ENCODE assay signal across 10 cellular contexts in genomic region chr9:137296214-137297059, GRCh38. TPM values are rescaled to one million over a fixed set of nuclear protein-coding genes. Genes with fewer than 3 reads are reported as not detected.
DNase-seq lines count a peak whose midpoint lies in the region; ATAC-seq and TF ChIP-seq lines count a peak whose summit lies in the region.
"Had no signal": no experiment of that assay in that cellular context is flagged by ENCODE, and none has a peak within 500 bp of the region (broad histone marks: within the 10 kb centered on the region; RNA-seq: fewer than 3 reads in every experiment).

No MANE protein-coding gene starts in this region.

- H3K4me1 ChIP-seq in SK-N-SH (ENCODE audit: control insufficient read depth in 1 of 2, insufficient read depth in 2 of 2, low read depth in 1 of 2, low read length in 1 of 2) (peaks cover 0 to 24% of the 10 kb centered on the region in 2 experiments; a peak in 2 of 4 replicates), fibroblast of lung (ENCODE audit: control insufficient read depth, extremely low read depth, insufficient read depth, low read length) (peaks cover 10% of the 10 kb centered on the region), GM23248 (ENCODE audit: insufficient read depth) (no peaks in the 10 kb centered on the region)

- DNase-seq in SK-N-SH, result peak; percentile 66
- peak; percentile 38 to 43 for DNase-seq in fibroblast of lung (ENCODE audit: low read depth in 2 of 2)
- peak in 1 of 10 donors; percentile 4 for DNase-seq in naive thymus-derived CD8-positive, alpha-beta T cell
- no peak for DNase-seq in GM23248
- no peak for DNase-seq in NCI-H446 treated with DMSO at 0.1 percent for 48 hours (lab: John Stamatoyannopoulos, UW)
- DNase-seq: GDM1 had no signal

- no peaks in the 10 kb centered on the region for H3K9me2 ChIP-seq in SK-N-SH
- H3K9me2 ChIP-seq in GM23248 (ENCODE audit: insufficient read depth), result no peaks in the 10 kb centered on the region

- TF ChIP-seq RAD21 in SK-N-SH (IDR thresholded peaks at IDR 0.05; ENCODE audit: low read length), result no peak

- 71% methylated on average over 44 of the region's 51 CpGs for WGBS in SK-N-SH (ENCODE audit: low lambda C conversion rate)
- 23 to 27% methylated on average over 30 to 47 of the region's 51 CpGs for WGBS in GM23248 (ENCODE audit: low coverage in 1 of 2, low lambda C conversion rate in 2 of 2, missing lambda C conversion rate in 2 of 2), 2 experiments

- peaks cover 4% of the 10 kb centered on the region for H3F3A ChIP-seq in SK-N-SH (replicated peaks; ENCODE audit: insufficient read depth)
- no peaks in the 10 kb centered on the region for H3F3A ChIP-seq in GM23248 (ENCODE audit: insufficient read depth)

- peaks cover 4 to 21% (median 17%) of the 10 kb centered on the region in 4 donors for H3K4me1 Mint-ChIP-seq in naive thymus-derived CD8-positive, alpha-beta T cell

- in situ Hi-C loops in GM23248 (cut with MboI), result loop anchor here (10.0 kb wide), 1 partner anchor 108 kb away; no protein-coding TSS in a partner anchor

- H3K27me3 ChIP-seq in SK-N-SH (ENCODE audit: insufficient read depth) (no peaks in the 10 kb centered on the region), fibroblast of lung (ENCODE audit: control insufficient read depth, insufficient read depth, low read length) (peaks cover 28% of the 10 kb centered on the region), GM23248 (replicated peaks; ENCODE audit: insufficient read depth) (peaks cover 41% of the 10 kb centered on the region)

- peaks cover 9 to 56% (median 27%) of the 10 kb centered on the region in 5 donors for H3K27me3 Mint-ChIP-seq in naive thymus-derived CD8-positive, alpha-beta T cell

- H2AFZ ChIP-seq in SK-N-SH (ENCODE audit: low read depth), result no peak overlapping the region
- H2AFZ ChIP-seq in fibroblast of lung (ENCODE audit: low read length), result no peak overlapping the region
- no peak overlapping the region for H2AFZ ChIP-seq in GM23248

- no peak for ATAC-seq in naive thymus-derived CD8-positive, alpha-beta T cell
- ATAC-seq in GM21717 (IDR thresholded peaks at IDR 0.05; ENCODE audit: unreplicated experiment) (no peak), GM18907 (IDR thresholded peaks at IDR 0.05; ENCODE audit: unreplicated experiment) (no peak)

- H3K9me3 ChIP-seq in SK-N-SH (no peaks in the 10 kb centered on the region), fibroblast of lung (ENCODE audit: control insufficient read depth, insufficient read depth, low read depth, low read length) (no peaks in the 10 kb centered on the region), GM23248 (ENCODE audit: low read depth) (no peaks in the 10 kb centered on the region)

- no peak for TF ChIP-seq EP300 in SK-N-SH (IDR thresholded peaks at IDR 0.05; ENCODE audit: borderline replicate concordance in 1 of 2, low read depth in 1 of 2, low read length in 1 of 2)

- H3K4me3 Mint-ChIP-seq in naive thymus-derived CD8-positive, alpha-beta T cell, result peak overlapping the region; percentile 54 to 82 (median 73)

- H3K9ac ChIP-seq in SK-N-SH (no peak overlapping the region), fibroblast of lung (ENCODE audit: insufficient read depth, low read length) (no peak overlapping the region), GM23248 (no peak overlapping the region)

- H3K36me3 ChIP-seq in SK-N-SH (replicated peaks in 1 of 2; ENCODE audit: control insufficient read depth in 1 of 2, insufficient read depth in 2 of 2, low read length in 1 of 2) (no peaks in the 10 kb centered on the region), fibroblast of lung (ENCODE audit: control insufficient read depth, insufficient read depth, low read length) (no peaks in the 10 kb centered on the region), GM23248 (ENCODE audit: low read depth) (no peaks in the 10 kb centered on the region)

- CTCF ChIA-PET in SK-N-SH (lab: Yijun Ruan, JAX), result interaction anchor here (0.8 to 2.1 kb wide), 7 partner anchors 10 to 324 kb away, joined by 3 to 14 read pairs (median 5); partner anchors contain the start of genes EXD3, RNF224 and TOR4A

- POLR2A ChIA-PET in SK-N-SH (lab: Yijun Ruan, JAX), result interaction anchor here (1.2 kb wide), 1 partner anchor 56 kb away, joined by 4 read pairs; the partner anchor contains the start of gene TUBB4B
- POLR2A ChIA-PET in naive thymus-derived CD8-positive, alpha-beta T cell (lab: Charles Lee), result interaction anchor here (1.1 kb wide), 1 partner anchor 54 kb away, joined by 3 read pairs; no protein-coding TSS in a partner anchor

- H3K4me3 ChIP-seq in SK-N-SH (ENCODE audit: low read depth in 2 of 2, low read length in 1 of 2) (peak overlapping the region in 1 of 2 experiments; percentile 27; a peak in 1 of 4 replicates), fibroblast of lung (replicated peaks in 1 of 4; ENCODE audit: control extremely low read depth in 1 of 4, insufficient read depth in 1 of 4, low read depth in 3 of 4, low read length in 4 of 4) (no peak overlapping the region), GM23248 (no peak overlapping the region)

- TF ChIP-seq CTCF in C4-2B (conservative IDR thresholded peaks at IDR 0.05) (no peak), SK-N-SH (IDR thresholded peaks at IDR 0.05) (no peak), fibroblast of lung (conservative IDR thresholded peaks at IDR 0.05 in 1 of 2, IDR thresholded peaks at IDR 0.05 in 1 of 2; ENCODE audit: low read depth in 1 of 2, low read length in 2 of 2) (no peak)

- H3K9me3 Mint-ChIP-seq in naive thymus-derived CD8-positive, alpha-beta T cell, result peaks cover 0 to 4% (median 0%) of the 10 kb centered on the region in 9 donors

- H3K79me2 ChIP-seq in SK-N-SH (ENCODE audit: insufficient read depth) (no peaks in the 10 kb centered on the region), fibroblast of lung (ENCODE audit: control insufficient read depth, insufficient read depth, low read length) (no peaks in the 10 kb centered on the region), GM23248 (ENCODE audit: insufficient read depth) (no peaks in the 10 kb centered on the region)

- H3K36me3 Mint-ChIP-seq in naive thymus-derived CD8-positive, alpha-beta T cell, result peaks cover 0 to 2% (median 0%) of the 10 kb centered on the region in 3 donors

- no peak overlapping the region for H3K4me2 ChIP-seq in SK-N-SH
- no peak overlapping the region for H3K4me2 ChIP-seq in fibroblast of lung (ENCODE audit: extremely low read depth, insufficient read depth, low read length)
- H3K4me2 ChIP-seq in GM23248 (ENCODE audit: unreplicated experiment), result no peak overlapping the region

- H3K27ac ChIP-seq in C4-2B (peak overlapping the region; percentile 36), SK-N-SH (ENCODE audit: low read depth in 2 of 2, low read length in 1 of 2) (peak overlapping the region in 1 of 2 experiments; percentile 70; a peak in 2 of 4 replicates), fibroblast of lung (ENCODE audit: insufficient read depth, low read length) (no peak overlapping the region), GM23248 (no peak overlapping the region)

- H4K20me1 ChIP-seq in SK-N-SH (ENCODE audit: insufficient read depth) (no peaks in the 10 kb centered on the region), fibroblast of lung (ENCODE audit: control insufficient read depth, extremely low read depth, insufficient read depth, low read length) (no peaks in the 10 kb centered on the region), GM23248 (ENCODE audit: insufficient read depth) (no peaks in the 10 kb centered on the region)

- H3K27ac Mint-ChIP-seq in naive thymus-derived CD8-positive, alpha-beta T cell, result peak overlapping the region in 2 of 10 donors; percentile 31 to 55

RNA-seq across cellular contexts. Expression of gene NRARP, which starts 5.6 kb away (rescaled TPM):
- polyA plus RNA-seq in SK-N-SH (2012; rRNA removed) (3.9 and 4.2 TPM in 2 replicates), fibroblast of lung (0.07 TPM in 2 replicates), GM23248 (2016; fragmentation: Nextera tagmentation; extraction: Ambion mirVana) (not detected in 2 replicates)
- 2.9 and 3.4 TPM in 2 replicates for polyA plus RNA-seq in SK-N-SH (2012; cell fraction: cytosol; rRNA removed)
- 5.1 and 6.5 TPM in 2 replicates for polyA plus RNA-seq in SK-N-SH (2012; cell fraction: nucleus; rRNA removed)
- total RNA-seq in fibroblast of lung, result under 0.01 TPM in 1 of 2 replicates, not detected in the other
- polyA plus RNA-seq in fibroblast of lung (2012), result 0.07 and 0.10 TPM in 2 replicates
- polyA minus RNA-seq in fibroblast of lung (ENCODE audit: low replicate concordance), result not detected in 2 replicates
- 1 to 10 TPM; 2.4 to 2.5 TPM for total RNA-seq in naive thymus-derived CD8-positive, alpha-beta T cell
- polyA plus RNA-seq in naive thymus-derived CD8-positive, alpha-beta T cell, result not detected
- total RNA-seq in GM23248 (2014; rRNA removed; shearing (Covaris generic)), result 0.32 TPM in 1 of 2 replicates, not detected in the other

RNA-seq across cellular contexts. Expression of gene TOR4A, which starts 18.9 kb away (rescaled TPM):
- 0.81 and 0.99 TPM in 2 replicates for polyA plus RNA-seq in SK-N-SH (2012; rRNA removed)
- 0.36 and 0.62 TPM in 2 replicates for polyA plus RNA-seq in SK-N-SH (2012; cell fraction: cytosol; rRNA removed)
- polyA plus RNA-seq in SK-N-SH (2012; cell fraction: nucleus; rRNA removed), result 2.2 and 3.4 TPM in 2 replicates
- 12.6 and 22.1 TPM in 2 replicates for total RNA-seq in fibroblast of lung
- 3.3 and 11.3 TPM in 2 replicates for polyA plus RNA-seq in fibroblast of lung
- 5.7 and 24.5 TPM in 2 replicates for polyA plus RNA-seq in fibroblast of lung (2012)
- polyA minus RNA-seq in fibroblast of lung (ENCODE audit: low replicate concordance), result 8.6 and 25.1 TPM in 2 replicates
- total RNA-seq in naive thymus-derived CD8-positive, alpha-beta T cell, result 1 to 10 TPM in 1 of 2 experiments, under 1 TPM in 1; 0.91 to 1.4 TPM
- polyA plus RNA-seq in naive thymus-derived CD8-positive, alpha-beta T cell, result under 1 TPM in 2 of 3 donors, not detected in 1; 0.12 to 0.15 TPM
- total RNA-seq in GM23248 (2014; rRNA removed; shearing (Covaris generic)), result 25.8 and 29.6 TPM in 2 replicates
- polyA plus RNA-seq in GM23248 (2016; fragmentation: Nextera tagmentation; extraction: Ambion mirVana), result 4.1 and 5.0 TPM in 2 replicates

RNA-seq across cellular contexts. Expression of gene NELFB, which starts 41.3 kb away (rescaled TPM):
- polyA plus RNA-seq in SK-N-SH (2012; rRNA removed) (52.6 and 62.7 TPM in 2 replicates), fibroblast of lung (23.5 and 32.7 TPM in 2 replicates), GM23248 (2016; fragmentation: Nextera tagmentation; extraction: Ambion mirVana) (34.4 and 38.5 TPM in 2 replicates)
- polyA plus RNA-seq in SK-N-SH (2012; cell fraction: cytosol; rRNA removed), result 25.6 and 50.6 TPM in 2 replicates
- polyA plus RNA-seq in SK-N-SH (2012; cell fraction: nucleus; rRNA removed), result 57.4 and 62.4 TPM in 2 replicates
- total RNA-seq in fibroblast of lung, result 40.6 and 50.0 TPM in 2 replicates
- 37.9 and 59.3 TPM in 2 replicates for polyA plus RNA-seq in fibroblast of lung (2012)
- 19.7 and 34.2 TPM in 2 replicates for polyA minus RNA-seq in fibroblast of lung (ENCODE audit: low replicate concordance)
- 10 to 100 TPM; 42.4 to 45.9 TPM for total RNA-seq in naive thymus-derived CD8-positive, alpha-beta T cell
- polyA plus RNA-seq in naive thymus-derived CD8-positive, alpha-beta T cell, result 10 to 100 TPM; 20.4 to 29.7 (median 25.0) TPM
- total RNA-seq in GM23248 (2014; rRNA removed; shearing (Covaris generic)), result 65.0 and 69.6 TPM in 2 replicates

RNA-seq across cellular contexts. Expression of gene STPG3, which starts 45.4 kb away (rescaled TPM):
- polyA plus RNA-seq in SK-N-SH (2012; rRNA removed) (not detected in 2 replicates), fibroblast of lung (not detected in 2 replicates), GM23248 (2016; fragmentation: Nextera tagmentation; extraction: Ambion mirVana) (not detected in 2 replicates)
- polyA plus RNA-seq in SK-N-SH (2012; cell fraction: cytosol; rRNA removed), result not detected in 2 replicates
- polyA plus RNA-seq in SK-N-SH (2012; cell fraction: nucleus; rRNA removed), result not detected in 2 replicates
- total RNA-seq in fibroblast of lung, result not detected in 2 replicates
- polyA plus RNA-seq in fibroblast of lung (2012), result not detected in 2 replicates
- not detected in 2 replicates for polyA minus RNA-seq in fibroblast of lung (ENCODE audit: low replicate concordance)
- total RNA-seq in naive thymus-derived CD8-positive, alpha-beta T cell, result not detected
- not detected for polyA plus RNA-seq in naive thymus-derived CD8-positive, alpha-beta T cell
- total RNA-seq in GM23248 (2014; rRNA removed; shearing (Covaris generic)), result not detected in 2 replicates
- total RNA-seq: T-helper 2 cell treated with Interferon-gamma antibody and Interleukin-4, amounts not matched to agents 100 ng/mL and 5 ng/mL, for 36 hours had no signal

RNA-seq across cellular contexts. Expression of gene TUBB4B, which starts 55.4 kb away (rescaled TPM):
- polyA plus RNA-seq in SK-N-SH (2012; rRNA removed) (415 and 508 TPM in 2 replicates), fibroblast of lung (332 and 663 TPM in 2 replicates), GM23248 (2016; fragmentation: Nextera tagmentation; extraction: Ambion mirVana) (373 and 391 TPM in 2 replicates)
- polyA plus RNA-seq in SK-N-SH (2012; cell fraction: cytosol; rRNA removed), result 249 and 391 TPM in 2 replicates
- 385 and 387 TPM in 2 replicates for polyA plus RNA-seq in SK-N-SH (2012; cell fraction: nucleus; rRNA removed)
- total RNA-seq in fibroblast of lung, result 106 and 111 TPM in 2 replicates
- 417 and 877 TPM in 2 replicates for polyA plus RNA-seq in fibroblast of lung (2012)
- 443 and 880 TPM in 2 replicates for polyA minus RNA-seq in fibroblast of lung (ENCODE audit: low replicate concordance)
- 10 to 100 TPM; 60.2 TPM for total RNA-seq in naive thymus-derived CD8-positive, alpha-beta T cell
- 10 to 100 TPM; 10.8 to 23.4 (median 22.5) TPM for polyA plus RNA-seq in naive thymus-derived CD8-positive, alpha-beta T cell
- 148 and 159 TPM in 2 replicates for total RNA-seq in GM23248 (2014; rRNA removed; shearing (Covaris generic))

Comparison
In these comparisons a context has a peak if more than half of its experiments do, and no peak if none do; other contexts are left out.
1. DNase-seq: peak in SK-N-SH (single experiment) and fibroblast of lung (2 of 2); none in GM23248 (single experiment) and NCI-H446 treated with DMSO at 0.1 percent for 48 hours (single experiment).